In genomic region chr7:138002828-138003189, GRCh38 we compare ENCODE assay signal across 1 cellular context.
TF ChIP-seq lines count a peak whose summit lies in the region.

No MANE protein-coding gene starts in this region.

TF ChIP-seq in K562, 482 proteins besides CTCF, POLR2A, EP300 and RAD21 (continued from another document):
- TF ChIP-seq ZBTB40 (IDR thresholded peaks at IDR 0.05) (peak; percentile 10; the same call in 1 of the 2 replicates), ZBTB40 (CRISPR knock-in tag; IDR thresholded peaks at IDR 0.05) (no peak), BRD4 (IDR thresholded peaks at IDR 0.05) (peak; percentile 71; the same call in 1 of the 2 replicates), ZNF282 (CRISPR knock-in tag; IDR thresholded peaks at IDR 0.05) (no peak), NR2C2 (CRISPR knock-in tag; IDR thresholded peaks at IDR 0.05) (no peak), NR2C2 (tag; IDR thresholded peaks at IDR 0.05) (peak; percentile 33; the same call in 1 of the 2 replicates)
